ENCODE assay signal across 28 cellular contexts in the genomic region with DNA sequence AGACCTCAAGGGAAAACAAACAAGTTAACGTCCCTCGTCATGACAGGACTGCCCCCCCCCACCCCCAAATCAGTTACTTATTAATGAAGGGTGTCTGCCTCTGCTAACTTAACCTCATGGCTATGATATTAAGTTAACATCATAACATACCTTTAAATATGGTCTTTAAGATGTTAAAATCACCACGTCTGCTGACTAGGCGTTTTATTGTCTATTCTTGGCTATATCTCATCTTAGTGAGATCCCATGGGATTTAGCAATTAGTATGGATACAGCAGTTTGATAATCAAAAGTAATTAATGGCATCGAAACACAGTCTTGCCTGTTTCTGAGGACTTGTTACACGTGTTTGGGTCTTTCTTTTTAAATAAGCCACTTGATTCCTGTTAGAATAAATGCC.
"Had no signal": no experiment of that assay in that cellular context is flagged by ENCODE, and none has a peak within 500 bp of the region (broad histone marks: within the 10 kb centered on the region; RNA-seq: fewer than 3 reads in every experiment).

No MANE protein-coding gene starts in this region.

- H3K79me2 ChIP-seq: parathyroid adenoma had no signal

- H3K4me2 ChIP-seq: neural progenitor cell, smooth muscle cell had no signal

- H3K36me3 ChIP-seq: neural progenitor cell, ovary, spleen, suprapubic skin, tibial artery, transverse colon, upper lobe of right lung, uterus had no signal

- H3K4me3 ChIP-seq: neural progenitor cell, ovary, psoas muscle, skin epidermis, smooth muscle cell, spleen, suprapubic skin, testis, tibial artery, transverse colon, upper lobe of right lung, uterus had no signal

- ATAC-seq: natural killer cell; psoas muscle; right cardiac atrium; sciatic nerve; stimulated activated memory B cell treated with anti-CD40 and anti-IgM and Interleukin-4, amounts not matched to agents 10 μg/mL and 1 μg/mL and 100 μg/mL, for 72 hours; stimulated activated naive CD8-positive, alpha-beta T cell treated with anti-CD3 and anti-CD28 coated beads, Interleukin-15, amount 100 ng/mL, for 72 hours; stimulated activated naive CD8-positive, alpha-beta T cell treated with anti-CD3 and anti-CD28 coated beads, Interleukin-15, Interleukin-2, amounts not matched to agents 100 U/mL and 50 U/mL, for 24 hours; upper lobe of right lung had no signal

- H3K27ac ChIP-seq: neural progenitor cell, ovary, parathyroid adenoma, psoas muscle, skin epidermis, spleen, suprapubic skin, testis, tibial artery, transverse colon, upper lobe of right lung, uterus had no signal

- H2AFZ ChIP-seq: neural progenitor cell, parathyroid adenoma had no signal

- H3K4me1 ChIP-seq: parathyroid adenoma, psoas muscle, spleen, suprapubic skin, testis, tibial artery, transverse colon, upper lobe of right lung, uterus had no signal

- H3K27me3 ChIP-seq: neural progenitor cell, ovary, testis, uterus had no signal

- H3K9me3 ChIP-seq: ovary, psoas muscle, spleen, suprapubic skin, testis, tibial artery, transverse colon, upper lobe of right lung, uterus had no signal

- H3K9ac ChIP-seq: neural progenitor cell, parathyroid adenoma had no signal

- DNase-seq: natural killer cell; occipital lobe; ovary; posterior cingulate gyrus; psoas muscle; right cardiac atrium; spleen; stimulated activated CD4-positive, alpha-beta T cell treated with anti-CD3 and anti-CD28 coated beads, Interleukin-12 subunit alpha, Interleukin-12 subunit beta, amount 100 ng/mL, for 4 hours; stimulated activated CD4-positive, alpha-beta T cell treated with anti-CD3 and anti-CD28 coated beads, Interleukin-1b, Interleukin-23, amount 100 ng/mL, for 48 hours; stimulated activated CD4-positive, alpha-beta T cell treated with anti-CD3 and anti-CD28 coated beads, Interleukin-4, amount 100 ng/mL, for 1 hour; stimulated activated CD4-positive, alpha-beta T cell treated with anti-CD3 and anti-CD28 coated beads, Interleukin-4, amount 100 ng/mL, for 4 hours; stimulated activated CD8-positive, alpha-beta memory T cell treated with anti-CD3 and anti-CD28 coated beads, Interleukin-4, amount 100 ng/mL, for 48 hours; stimulated activated naive CD4-positive, alpha-beta T cell; stimulated activated naive CD8-positive, alpha-beta T cell treated with anti-CD3 and anti-CD28 coated beads, Interleukin-15, amount 100 ng/mL, for 72 hours; stimulated activated naive CD8-positive, alpha-beta T cell treated with anti-CD3 and anti-CD28 coated beads, Interleukin-15, Interleukin-2, amounts not matched to agents 100 U/mL and 50 U/mL, for 24 hours; substantia nigra; testis; tibial artery; transverse colon; upper lobe of right lung; uterus had no signal
